24 cellular contexts compared by ENCODE assay signal in genomic region chr2:127778850-127779249, GRCh38.
"Had no signal": no experiment of that assay in that cellular context is flagged by ENCODE, and none has a peak within 500 bp of the region (broad histone marks: within the 10 kb centered on the region; RNA-seq: fewer than 3 reads in every experiment).

No MANE protein-coding gene starts in this region.

- DNase-seq: activated CD4-positive, alpha-beta T cell treated with anti-CD3 and anti-CD28 coated beads, Interleukin-2, amount 50 U/mL, for 4 hours; activated CD8-positive, alpha-beta memory T cell treated with anti-CD3 and anti-CD28 coated beads for 24 hours; activated CD8-positive, alpha-beta memory T cell treated with anti-CD3 and anti-CD28 coated beads, Interleukin-2, amount 50 U/mL, for 4 hours; activated gamma-delta T cell; anterior cingulate cortex; effector memory CD4-positive, alpha-beta T cell; foreskin melanocyte; kidney glomerular epithelial cell; left lung; pancreas; psoas muscle; stimulated activated CD4-positive, alpha-beta T cell treated with anti-CD3 and anti-CD28 coated beads, Interleukin-4, amount 100 ng/mL, for 24 hours; stomach; T-cell; transverse colon; uterus; WERI-Rb-1 had no signal

- H3K36me3 ChIP-seq: left lung, pancreas, right atrium auricular region, stomach, suprapubic skin, transverse colon, uterus had no signal

- H3K27ac Mint-ChIP-seq: activated naive CD4-positive, alpha-beta T cell treated with anti-CD3 and anti-CD28 coated beads, Interleukin-2, amount 50 U/mL, for 24 hours; nephron had no signal

- H3K4me2 ChIP-seq: hepatocyte had no signal

- H3K27ac ChIP-seq: hepatocyte, left lung, pancreas, psoas muscle, right atrium auricular region, stomach, suprapubic skin, transverse colon, uterus, WERI-Rb-1 had no signal

- H3K27me3 ChIP-seq: hepatocyte, left lung, pancreas, right atrium auricular region, stomach, suprapubic skin, transverse colon, uterus had no signal

- H3K4me3 ChIP-seq: hepatocyte, left lung, lung, pancreas, psoas muscle, right atrium auricular region, stomach, suprapubic skin, transverse colon, uterus had no signal

- H3K9me3 Mint-ChIP-seq: activated naive CD4-positive, alpha-beta T cell treated with anti-CD3 and anti-CD28 coated beads, Interleukin-2, amount 50 U/mL, for 24 hours; nephron; T-cell had no signal

- H2AFZ ChIP-seq: hepatocyte had no signal

- ATAC-seq: pancreas, psoas muscle, T-cell had no signal

- H3K9me3 ChIP-seq: left lung, pancreas, psoas muscle, right atrium auricular region, stomach, suprapubic skin, transverse colon, uterus had no signal

- H3K27me3 Mint-ChIP-seq: activated naive CD4-positive, alpha-beta T cell treated with anti-CD3 and anti-CD28 coated beads, Interleukin-2, amount 50 U/mL, for 24 hours; brain; T-cell had no signal

- H3K4me3 Mint-ChIP-seq: activated naive CD4-positive, alpha-beta T cell treated with anti-CD3 and anti-CD28 coated beads, Interleukin-2, amount 50 U/mL, for 24 hours; brain; nephron; T-cell had no signal
